Comparison of ENCODE assay signal across 18 cellular contexts in the genomic region with DNA sequence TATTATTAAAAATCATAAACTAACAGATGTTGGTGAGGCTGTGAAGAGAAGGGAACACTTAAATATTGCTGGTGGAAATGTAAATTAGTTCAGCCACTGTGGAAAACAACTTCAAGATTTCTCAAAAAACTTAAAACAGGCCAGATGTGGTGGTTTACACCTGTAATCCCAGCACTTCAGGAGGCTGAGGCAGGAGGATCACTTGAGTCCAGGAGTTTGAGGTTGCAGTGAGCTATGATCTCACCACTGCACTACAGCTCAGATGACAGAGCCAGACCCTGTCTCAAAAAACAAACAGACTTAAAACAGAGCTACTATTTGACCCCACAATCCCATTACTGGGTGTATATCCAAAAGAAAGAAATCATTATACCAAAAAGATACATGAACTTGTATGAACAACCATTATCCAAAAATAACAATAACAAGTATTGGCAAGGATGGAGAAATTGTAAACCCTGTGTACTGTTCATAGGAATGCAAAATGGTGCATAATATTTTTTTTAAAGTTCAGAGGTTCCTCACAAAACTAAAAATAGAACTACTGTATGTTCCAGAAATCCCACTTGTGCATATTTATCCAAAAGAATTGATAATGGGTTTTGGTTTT. TPM values are rescaled to one million over a fixed set of nuclear protein-coding genes. Genes with fewer than 3 reads are reported as not detected.
A peak's percentile ranks its signal among the peaks of the same experiment; 100 is the strongest.
DNase-seq lines count a peak whose midpoint lies in the region; ATAC-seq, FAIRE-seq and TF ChIP-seq lines count a peak whose summit lies in the region.
"Had no signal": no experiment of that assay in that cellular context is flagged by ENCODE, and none has a peak within 500 bp of the region (broad histone marks: within the 10 kb centered on the region; RNA-seq: fewer than 3 reads in every experiment).

No MANE protein-coding gene starts in this region.

- H3K27me3 ChIP-seq in SU-DHL-6 (ENCODE audit: low read length) (no peaks in the 10 kb centered on the region), HepG2 (ENCODE audit: control insufficient read depth in 1 of 2, insufficient read depth in 2 of 2, low read length in 2 of 2) (no peaks in the 10 kb centered on the region), adrenal gland (no peaks in the 10 kb centered on the region)

- peaks cover 4% of the 10 kb centered on the region; the same call in 1 of the 2 replicates for H4K20me1 ChIP-seq in SU-DHL-6 (ENCODE audit: low read depth, low read length)
- H4K20me1 ChIP-seq in HepG2 (ENCODE audit: insufficient read depth, low read length): peaks cover 5% of the 10 kb centered on the region

- no TSS peak for BruUV-seq in HepG2 (replicated peaks; lab: Mats Ljungman, UMichigan)

- CTCF ChIA-PET in HepG2 (lab: Yijun Ruan, JAX; ENCODE audit: low intra/inter-chr PET ratio, low total read pairs): no interaction called here

- H3K79me2 ChIP-seq in SU-DHL-6 (ENCODE audit: insufficient read depth, low read length): peaks cover 99% of the 10 kb centered on the region
- peaks cover 94% of the 10 kb centered on the region for H3K79me2 ChIP-seq in HepG2 (ENCODE audit: insufficient read depth, low read length)

- H3K36me3 ChIP-seq in SU-DHL-6 (ENCODE audit: low read length) (peaks cover 9% of the 10 kb centered on the region; the same call in 1 of the 2 replicates), HepG2 (replicated peaks in 1 of 2; ENCODE audit: control insufficient read depth in 1 of 2, insufficient read depth in 2 of 2, low read length in 2 of 2) (no peaks in the 10 kb centered on the region), adrenal gland (replicated peaks in 1 of 2) (no peaks in the 10 kb centered on the region)

- TF ChIP-seq RAD21 in HepG2 (CRISPR knock-in tag; IDR thresholded peaks at IDR 0.05): no peak

- peak; percentile 33 for DNase-seq in EH (ENCODE audit: low read depth)
- DNase-seq in HepG2 (ENCODE audit: low spot score): no peak
- no peak for DNase-seq in NCI-H82 treated with DMSO at 0.1 percent for 48 hours (lab: John Stamatoyannopoulos, UW; ENCODE audit: unreplicated experiment)
- DNase-seq in GM19238 (ENCODE audit: insufficient read length, low spot score): no peak
- DNase-seq in stimulated activated naive CD8-positive, alpha-beta T cell treated with anti-CD3 and anti-CD28 coated beads, Interleukin-15, Interleukin-2, amounts not matched to agents 100 U/mL and 50 U/mL, for 24 hours: no peak
- no peak for DNase-seq in adrenal gland
- DNase-seq: Caco-2; DMS53; NCI-H146; NCI-H2081 treated with DMSO at 0.1 percent for 48 hours; NK-92 treated with Interleukin-12 subunit alpha and Interleukin-12 subunit beta, amount 100 ng/mL, for 24 hours; OCI-M1; RPMI8226 had no signal

- intact Hi-C loops in HepG2 (cut with micrococcal nuclease; ENCODE audit: unreplicated experiment) (no loop called here), adrenal gland (cut with DNase I) (no loop called here)

- H3K27ac ChIP-seq in SU-DHL-6 (ENCODE audit: low read depth, low read length) (peak overlapping the region; percentile 95), HepG2 (ENCODE audit: extremely low read length, insufficient read depth, low read length) (no peak overlapping the region), adrenal gland (no peak overlapping the region)

- no peak overlapping the region for H2AFZ ChIP-seq in SU-DHL-6 (ENCODE audit: low read depth, low read length, severe bottlenecking)
- H2AFZ ChIP-seq in HepG2 (ENCODE audit: low read length): no peak overlapping the region
- H2AFZ ChIP-seq: GM23338 had no signal

- peaks cover 38% of the 10 kb centered on the region for H3F3A ChIP-seq in SU-DHL-6 (ENCODE audit: insufficient read depth)

- POLR2A ChIA-PET in HepG2 (lab: Yijun Ruan, JAX): no interaction called here

- H3K9me2 ChIP-seq in SU-DHL-6 (replicated peaks; ENCODE audit: insufficient read depth, low read length): no peaks in the 10 kb centered on the region

- TF ChIP-seq POLR2A in HepG2 (IDR thresholded peaks at IDR 0.05; ENCODE audit: insufficient read depth in 1 of 2, low read depth in 2 of 2, low read length in 2 of 2) (no peak), adrenal gland (IDR thresholded peaks at IDR 0.05) (no peak)

- no peak overlapping the region for H3K9ac ChIP-seq in SU-DHL-6 (ENCODE audit: low read length)
- no peak overlapping the region for H3K9ac ChIP-seq in HepG2 (ENCODE audit: insufficient read depth, low read depth, low read length)

- H3K4me3 ChIP-seq in SU-DHL-6 (ENCODE audit: insufficient read depth, low read length, poor library complexity, severe bottlenecking) (peak overlapping the region; percentile 12), HepG2 (replicated peaks in 1 of 3; ENCODE audit: insufficient read depth in 1 of 3, low read depth in 2 of 3, low read length in 3 of 3) (no peak overlapping the region), adrenal gland (no peak overlapping the region)
- H3K4me3 ChIP-seq: GM23338, K562 had no signal

- TF ChIP-seq EP300 in HepG2 (IDR thresholded peaks at IDR 0.05; ENCODE audit: low read depth in 2 of 2, low read length in 2 of 2) (no peak), HepG2 (CRISPR knock-in tag; IDR thresholded peaks at IDR 0.05; ENCODE audit: borderline replicate concordance) (no peak)

- H3K4me1 ChIP-seq in HepG2 (ENCODE audit: insufficient read depth, low read length) (peaks cover 43% of the 10 kb centered on the region), adrenal gland (replicated peaks in 1 of 2) (no peaks in the 10 kb centered on the region)

- no peak for ATAC-seq in HepG2
- no peak for ATAC-seq in stimulated activated naive CD8-positive, alpha-beta T cell treated with anti-CD3 and anti-CD28 coated beads, Interleukin-15, Interleukin-2, amounts not matched to agents 100 U/mL and 50 U/mL, for 24 hours
- ATAC-seq: GM23338, K562 had no signal

- H3K9me3 ChIP-seq in SU-DHL-6 (ENCODE audit: insufficient read depth, low read length) (peaks cover 8% of the 10 kb centered on the region; the same call in 1 of the 2 replicates), HepG2 (ENCODE audit: low read length) (no peaks in the 10 kb centered on the region), adrenal gland (replicated peaks in 1 of 3) (peaks cover 0 to 4% (median 0%) of the 10 kb centered on the region in 3 donors)

- in situ Hi-C loops in HepG2 (cut with HindIII; ENCODE audit: extremely low pct_ligation_motif_present, low pct_unique_long_range_greater_than_20kb): no loop called here

- H3K4me2 ChIP-seq in SU-DHL-6 (ENCODE audit: low read depth, low read length, poor library complexity, severe bottlenecking) (peak overlapping the region; percentile 38), HepG2 (ENCODE audit: low read depth, low read length) (no peak overlapping the region)
- H3K4me2 ChIP-seq: GM23338 had no signal

- no peak for TF ChIP-seq CTCF in SU-DHL-6 (IDR thresholded peaks at IDR 0.05; ENCODE audit: insufficient read depth, low read length, poor library complexity, severe bottlenecking)
- TF ChIP-seq CTCF in HepG2 (CRISPR knock-in tag; IDR thresholded peaks at IDR 0.05): no peak
- TF ChIP-seq CTCF in adrenal gland (IDR thresholded peaks at IDR 0.05): no peak

- no peak for FAIRE-seq in HepG2 (lab: Jason Lieb, UNC)
- FAIRE-seq: GM12878, HTR-8/SVneo had no signal

TF ChIP-seq in HepG2, 621 proteins besides CTCF, POLR2A, EP300 and RAD21 (continues in another document):
- TF ChIP-seq POGZ (CRISPR knock-in tag; IDR thresholded peaks at IDR 0.05) (peak; percentile 26; the same call in 1 of the 2 replicates), ZNF557 (CRISPR knock-in tag; IDR thresholded peaks at IDR 0.05) (no peak), ZNF3 (CRISPR knock-in tag; IDR thresholded peaks at IDR 0.05) (no peak), PHF21A (CRISPR knock-in tag; IDR thresholded peaks at IDR 0.05) (no peak), MXI1 (IDR thresholded peaks at IDR 0.05; ENCODE audit: borderline replicate concordance, low read depth, low read length) (no peak)
- TF ChIP-seq, protein P1, sequence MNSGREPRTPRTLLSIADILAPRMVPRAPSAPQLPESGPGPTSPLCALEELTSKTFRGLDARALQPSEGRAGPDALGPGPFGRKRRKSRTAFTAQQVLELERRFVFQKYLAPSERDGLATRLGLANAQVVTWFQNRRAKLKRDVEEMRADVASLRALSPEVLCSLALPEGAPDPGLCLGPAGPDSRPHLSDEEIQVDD (CRISPR knock-in tag; IDR thresholded peaks at IDR 0.05; ENCODE audit: borderline replicate concordance): no peak

RNA-seq across cellular contexts. Expression of a gene that starts 25.5 kb away (rescaled TPM):
- total RNA-seq in HepG2 (2016; rRNA removed; fragmentation: Illumina TruSeq; extraction: Trizol) (33.9 and 36.1 TPM in 2 replicates), adrenal gland (10 to 100 TPM; 17.4 to 58.2 (median 37.2) TPM)
- 162 and 189 TPM in 2 replicates for total RNA-seq in HepG2 (2016; cell fraction: cytosol; rRNA removed; fragmentation: Illumina TruSeq; extraction: Trizol; ENCODE audit: low read depth)
- total RNA-seq in HepG2 (2016; cell fraction: insoluble cytoplasmic fraction; rRNA removed; fragmentation: Illumina TruSeq; extraction: Trizol): 30.8 and 31.4 TPM in 2 replicates
- 58.8 and 62.0 TPM in 2 replicates for total RNA-seq in HepG2 (2016; cell fraction: membrane; rRNA removed; fragmentation: Illumina TruSeq; extraction: Trizol)
- total RNA-seq in HepG2 (2016; cell fraction: nucleus; rRNA removed; fragmentation: Illumina TruSeq; extraction: Trizol): 23.0 and 30.4 TPM in 2 replicates
- polyA plus RNA-seq in HepG2 (2011; rRNA removed) (8.2 and 10.6 TPM in 2 replicates), adrenal gland (10 to 100 TPM in 1 of 3 donors, 1 to 10 TPM in 2; 3.0 to 30.4 (median 4.9) TPM)
- 4.0 and 6.0 TPM in 2 replicates for polyA plus RNA-seq in HepG2 (2011; cell fraction: cytosol; rRNA removed)
- polyA plus RNA-seq in HepG2 (2011; cell fraction: nucleus; rRNA removed): 5.9 TPM in 2 replicates
- polyA plus RNA-seq in HepG2 (2012): 7.7 and 10.0 TPM in 2 replicates
- 0.40 and 0.43 TPM in 2 replicates for polyA plus RNA-seq in HepG2 (2016; cell fraction: cytosol; fragmentation: Illumina TruSeq; extraction: Trizol; ENCODE audit: low read depth)
- 11.5 and 14.1 TPM in 2 replicates for polyA plus RNA-seq in HepG2 (2016; cell fraction: insoluble cytoplasmic fraction; fragmentation: Illumina TruSeq; extraction: Trizol; ENCODE audit: low read depth)
- 1.4 and 1.5 TPM in 2 replicates for polyA plus RNA-seq in HepG2 (2016; cell fraction: membrane; fragmentation: Illumina TruSeq; extraction: Trizol; ENCODE audit: low read depth)
- polyA plus RNA-seq in HepG2 (2016; cell fraction: nucleus; fragmentation: Illumina TruSeq; extraction: Trizol; ENCODE audit: insufficient read depth, low read depth): 10.4 and 11.0 TPM in 2 replicates
- 14.6 and 32.0 TPM in 2 replicates for polyA minus RNA-seq in HepG2 (2011; rRNA and poly(A)+ RNA removed; ENCODE audit: low replicate concordance)
- 25.8 and 28.3 TPM in 2 replicates for polyA minus RNA-seq in HepG2 (2011; cell fraction: cytosol; rRNA and poly(A)+ RNA removed)
- polyA minus RNA-seq in HepG2 (2011; cell fraction: nucleus; rRNA and poly(A)+ RNA removed): 52.4 and 54.6 TPM in 2 replicates
